In genomic region chr7:89017676-89018075, GRCh38 we compare ENCODE assay signal across 3 cellular contexts.
A peak's percentile ranks its signal among the peaks of the same experiment; 100 is the strongest.
TF ChIP-seq lines count a peak whose summit lies in the region.

No MANE protein-coding gene starts in this region.

TF ChIP-seq in HepG2, 621 proteins besides CTCF, POLR2A, EP300 and RAD21 (continued from another document):
- no peak for TF ChIP-seq CCDC6 (CRISPR knock-in tag; IDR thresholded peaks at IDR 0.05)
- no peak for TF ChIP-seq PRDM10 (CRISPR knock-in tag; IDR thresholded peaks at IDR 0.05; ENCODE audit: low read depth)
- TF ChIP-seq DNMT3B (CRISPR knock-in tag; conservative IDR thresholded peaks at IDR 0.05), result no peak
- TF ChIP-seq MAFF (IDR thresholded peaks at IDR 0.05; ENCODE audit: low read depth, low read length), result 0 out of 2 replicates have a peak, but pooled peaks have one; percentile 8
TF ChIP-seq in HepG2: peak in this region for 2.

TF ChIP-seq in A549, 52 proteins besides CTCF, POLR2A, EP300 and RAD21 (continued from another document):
- TF ChIP-seq USF2 (IDR thresholded peaks at IDR 0.05), result no peak

TF ChIP-seq in K562, 482 proteins besides CTCF, POLR2A, EP300 and RAD21 (continued from another document):
- TF ChIP-seq, protein P1, sequence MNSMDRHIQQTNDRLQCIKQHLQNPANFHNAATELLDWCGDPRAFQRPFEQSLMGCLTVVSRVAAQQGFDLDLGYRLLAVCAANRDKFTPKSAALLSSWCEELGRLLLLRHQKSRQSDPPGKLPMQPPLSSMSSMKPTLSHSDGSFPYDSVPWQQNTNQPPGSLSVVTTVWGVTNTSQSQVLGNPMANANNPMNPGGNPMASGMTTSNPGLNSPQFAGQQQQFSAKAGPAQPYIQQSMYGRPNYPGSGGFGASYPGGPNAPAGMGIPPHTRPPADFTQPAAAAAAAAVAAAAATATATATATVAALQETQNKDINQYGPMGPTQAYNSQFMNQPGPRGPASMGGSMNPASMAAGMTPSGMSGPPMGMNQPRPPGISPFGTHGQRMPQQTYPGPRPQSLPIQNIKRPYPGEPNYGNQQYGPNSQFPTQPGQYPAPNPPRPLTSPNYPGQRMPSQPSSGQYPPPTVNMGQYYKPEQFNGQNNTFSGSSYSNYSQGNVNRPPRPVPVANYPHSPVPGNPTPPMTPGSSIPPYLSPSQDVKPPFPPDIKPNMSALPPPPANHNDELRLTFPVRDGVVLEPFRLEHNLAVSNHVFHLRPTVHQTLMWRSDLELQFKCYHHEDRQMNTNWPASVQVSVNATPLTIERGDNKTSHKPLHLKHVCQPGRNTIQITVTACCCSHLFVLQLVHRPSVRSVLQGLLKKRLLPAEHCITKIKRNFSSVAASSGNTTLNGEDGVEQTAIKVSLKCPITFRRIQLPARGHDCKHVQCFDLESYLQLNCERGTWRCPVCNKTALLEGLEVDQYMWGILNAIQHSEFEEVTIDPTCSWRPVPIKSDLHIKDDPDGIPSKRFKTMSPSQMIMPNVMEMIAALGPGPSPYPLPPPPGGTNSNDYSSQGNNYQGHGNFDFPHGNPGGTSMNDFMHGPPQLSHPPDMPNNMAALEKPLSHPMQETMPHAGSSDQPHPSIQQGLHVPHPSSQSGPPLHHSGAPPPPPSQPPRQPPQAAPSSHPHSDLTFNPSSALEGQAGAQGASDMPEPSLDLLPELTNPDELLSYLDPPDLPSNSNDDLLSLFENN (IDR thresholded peaks at IDR 0.05; ENCODE audit: low read depth in 2 of 2, low read length in 2 of 2), result no peak
- TF ChIP-seq ZNF121 (CRISPR knock-in tag; conservative IDR thresholded peaks at IDR 0.05) (no peak), ZNF57 (CRISPR knock-in tag; IDR thresholded peaks at IDR 0.05) (no peak), ZNF778 (CRISPR knock-in tag; IDR thresholded peaks at IDR 0.05) (no peak), ZNF785 (CRISPR knock-in tag; IDR thresholded peaks at IDR 0.05) (no peak), ZNF316 (IDR thresholded peaks at IDR 0.05) (peak; percentile 77)
- TF ChIP-seq, protein P2, sequence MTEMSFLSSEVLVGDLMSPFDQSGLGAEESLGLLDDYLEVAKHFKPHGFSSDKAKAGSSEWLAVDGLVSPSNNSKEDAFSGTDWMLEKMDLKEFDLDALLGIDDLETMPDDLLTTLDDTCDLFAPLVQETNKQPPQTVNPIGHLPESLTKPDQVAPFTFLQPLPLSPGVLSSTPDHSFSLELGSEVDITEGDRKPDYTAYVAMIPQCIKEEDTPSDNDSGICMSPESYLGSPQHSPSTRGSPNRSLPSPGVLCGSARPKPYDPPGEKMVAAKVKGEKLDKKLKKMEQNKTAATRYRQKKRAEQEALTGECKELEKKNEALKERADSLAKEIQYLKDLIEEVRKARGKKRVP (CRISPR knock-in tag; IDR thresholded peaks at IDR 0.05), result no peak
TF ChIP-seq in K562: peak in this region for 2.
